ENCODE assay signal across 11 cellular contexts in genomic region chr3:70832811-70833509, GRCh38.
DNase-seq lines count a peak whose midpoint lies in the region; ATAC-seq and TF ChIP-seq lines count a peak whose summit lies in the region.
"Had no signal": no experiment of that assay in that cellular context is flagged by ENCODE, and none has a peak within 500 bp of the region (broad histone marks: within the 10 kb centered on the region; RNA-seq: fewer than 3 reads in every experiment).

No MANE protein-coding gene starts in this region.

- TF ChIP-seq POLR2A in uterus (IDR thresholded peaks at IDR 0.05) = no peak

- H3K4me3 ChIP-seq in uterus (no peak overlapping the region), HAP-1 (no peak overlapping the region)

- in situ Hi-C loops in HAP-1 (cut with MboI; ENCODE audit: low sequenced_read_pairs) = no loop called here

- DNase-seq in CD14-positive monocyte (ENCODE audit: low spot score) (no peak), NOMO-1 (lab: John Stamatoyannopoulos, UW; ENCODE audit: unreplicated experiment in 2 of 2) (peak; percentile 13 to 45), fibroblast of gingiva (ENCODE audit: low read depth) (peak; percentile 64), sciatic nerve (ENCODE audit: low spot score) (no peak), uterus (no peak), HAP-1 (ENCODE audit: low spot score in 2 of 2) (no peak), NCI-H2029 (lab: John Stamatoyannopoulos, UW) (no peak), NCI-H748 (lab: John Stamatoyannopoulos, UW; ENCODE audit: unreplicated experiment) (no peak)
- DNase-seq: activated CD4-positive, alpha-beta T cell treated with anti-CD3 and anti-CD28 coated beads, Interleukin-2, amount 10 ng/mL, durations not matched to agents 7 days and 5 days; activated naive CD8-positive, alpha-beta T cell treated with anti-CD3 and anti-CD28 coated beads, Interleukin-2, amount 10 ng/mL, durations not matched to agents 7 days and 5 days; left colon had no signal

- H3K27me3 Mint-ChIP-seq in CD14-positive monocyte (ENCODE audit: low read depth in 3 of 3) = peaks cover 0 to 1% (median 0%) of the 10 kb centered on the region in 3 donors

- TF ChIP-seq CTCF in CD14-positive monocyte (IDR thresholded peaks at IDR 0.05) (no peak), uterus (IDR thresholded peaks at IDR 0.05) (no peak)

- H3K4me1 ChIP-seq in uterus (no peaks in the 10 kb centered on the region), HAP-1 (no peaks in the 10 kb centered on the region)

- peak overlapping the region; percentile 49 to 70 for H3K4me3 Mint-ChIP-seq in CD14-positive monocyte
- H3K4me3 Mint-ChIP-seq: activated CD4-positive, alpha-beta T cell treated with anti-CD3 and anti-CD28 coated beads, Interleukin-2, amount 10 ng/mL, durations not matched to agents 7 days and 5 days; activated naive CD8-positive, alpha-beta T cell treated with anti-CD3 and anti-CD28 coated beads, Interleukin-2, amount 10 ng/mL, durations not matched to agents 7 days and 5 days had no signal

- ATAC-seq in sciatic nerve = peak; percentile 33
- ATAC-seq: left colon had no signal

- H3K27me3 ChIP-seq in uterus (no peaks in the 10 kb centered on the region), HAP-1 (ENCODE audit: low read depth) (no peaks in the 10 kb centered on the region)

- H3K9me3 ChIP-seq in uterus = no peaks in the 10 kb centered on the region
- H3K9me3 ChIP-seq in HAP-1 = no peaks in the 10 kb centered on the region

- H3K36me3 Mint-ChIP-seq in CD14-positive monocyte = no peaks in the 10 kb centered on the region
- H3K36me3 Mint-ChIP-seq: activated naive CD8-positive, alpha-beta T cell treated with anti-CD3 and anti-CD28 coated beads, Interleukin-2, amount 10 ng/mL, durations not matched to agents 7 days and 5 days had no signal

- H3K4me1 Mint-ChIP-seq in CD14-positive monocyte = peaks cover 24% of the 10 kb centered on the region
- H3K4me1 Mint-ChIP-seq: activated CD4-positive, alpha-beta T cell treated with anti-CD3 and anti-CD28 coated beads, Interleukin-2, amount 10 ng/mL, durations not matched to agents 7 days and 5 days had no signal

- H3K27ac ChIP-seq in uterus = peak overlapping the region in 1 of 2 donors; percentile 38

- H3K9me3 Mint-ChIP-seq in CD14-positive monocyte = peaks cover 0 to 6% (median 1%) of the 10 kb centered on the region in 7 donors
- H3K9me3 Mint-ChIP-seq: activated CD4-positive, alpha-beta T cell treated with anti-CD3 and anti-CD28 coated beads, Interleukin-2, amount 10 ng/mL, durations not matched to agents 7 days and 5 days; activated naive CD8-positive, alpha-beta T cell treated with anti-CD3 and anti-CD28 coated beads, Interleukin-2, amount 10 ng/mL, durations not matched to agents 7 days and 5 days had no signal

- H3K36me3 ChIP-seq in uterus = no peaks in the 10 kb centered on the region
- H3K36me3 ChIP-seq in HAP-1 (replicated peaks) = no peaks in the 10 kb centered on the region

- H3K27ac Mint-ChIP-seq in CD14-positive monocyte = peak overlapping the region; percentile 63 to 89 (median 76)
- H3K27ac Mint-ChIP-seq: activated CD4-positive, alpha-beta T cell treated with anti-CD3 and anti-CD28 coated beads, Interleukin-2, amount 10 ng/mL, durations not matched to agents 7 days and 5 days; activated naive CD8-positive, alpha-beta T cell treated with anti-CD3 and anti-CD28 coated beads, Interleukin-2, amount 10 ng/mL, durations not matched to agents 7 days and 5 days had no signal

- intact Hi-C loops in CD14-positive monocyte (cut with micrococcal nuclease) (no loop called here), sciatic nerve (cut with DNase I) (no loop called here), uterus (cut with DNase I; ENCODE audit: low total_unique reads) (no loop called here)

Comparison
In these comparisons a context has a peak if more than half of its experiments do, and no peak if none do; other contexts are left out.
1. DNase-seq: peak in NOMO-1 (2 of 2) and fibroblast of gingiva (single experiment); none in CD14-positive monocyte (single experiment), sciatic nerve (single experiment), uterus (0 of 2), HAP-1 (0 of 2), NCI-H2029 (single experiment) and NCI-H748 (single experiment).